In genomic region chr4:47686294-47686872, GRCh38 we compare ENCODE assay signal across 8 cellular contexts.
DNase-seq lines count a peak whose midpoint lies in the region; ATAC-seq, FAIRE-seq and TF ChIP-seq lines count a peak whose summit lies in the region.

No MANE protein-coding gene starts in this region.

- peaks cover 2 to 24% of the 10 kb centered on the region in 2 donors for H3K27me3 Mint-ChIP-seq in CD8-positive, alpha-beta memory T cell

- no peak overlapping the region for H3K9ac ChIP-seq in kidney (ENCODE audit: low read length in 2 of 2)

- no peak overlapping the region for H3K4me3 Mint-ChIP-seq in CD8-positive, alpha-beta memory T cell

- H3K27ac Mint-ChIP-seq in CD8-positive, alpha-beta memory T cell: no peak overlapping the region

- peak; percentile 7 to 41 (median 22) for TF ChIP-seq CTCF in ascending aorta (IDR thresholded peaks at IDR 0.05)
- TF ChIP-seq CTCF in kidney (IDR thresholded peaks at IDR 0.05; ENCODE audit: borderline replicate concordance, extremely low read depth, insufficient read depth): peak; percentile 76
- TF ChIP-seq CTCF in sigmoid colon (IDR thresholded peaks at IDR 0.05): peak in 1 of 4 experiments; percentile 29

- CTCF ChIA-PET in CD8-positive, alpha-beta memory T cell (lab: Charles Lee): interaction anchor here (1.2 kb wide), 1 partner anchor 150 kb away, joined by 3 read pairs; no protein-coding TSS in a partner anchor

- peak; percentile 36 to 69 (median 41) for DNase-seq in CD8-positive, alpha-beta memory T cell
- DNase-seq in HTR-8/SVneo (ENCODE audit: insufficient read length, low spot score) (peak; percentile 32), T-helper 1 cell (peak; percentile 13 to 59 (median 45)), ascending aorta (ENCODE audit: low spot score in 2 of 2) (no peak), kidney (no peak), sigmoid colon (no peak)
- peak; percentile 2 to 41 (median 18) for DNase-seq in stimulated activated CD4-positive, alpha-beta T cell treated with anti-CD3 and anti-CD28 coated beads, TNF-alpha, amount 100 ng/mL, for 1 hour (ENCODE audit: low read depth in 3 of 3, low spot score in 1 of 3)

- H3K27ac ChIP-seq in CD8-positive, alpha-beta memory T cell (ENCODE audit: low read depth, low read length): no peak overlapping the region
- H3K27ac ChIP-seq in ascending aorta (no peak overlapping the region), kidney (ENCODE audit: low read depth in 2 of 2, low read length in 2 of 2) (no peak overlapping the region), sigmoid colon (no peak overlapping the region)

- H3K9me3 ChIP-seq in CD8-positive, alpha-beta memory T cell (ENCODE audit: low read length): no peaks in the 10 kb centered on the region
- no peaks in the 10 kb centered on the region for H3K9me3 ChIP-seq in ascending aorta
- no peaks in the 10 kb centered on the region for H3K9me3 ChIP-seq in kidney (ENCODE audit: control insufficient read depth in 1 of 2, low read length in 2 of 2)
- H3K9me3 ChIP-seq in sigmoid colon: no peaks in the 10 kb centered on the region

- H3K4me1 Mint-ChIP-seq in CD8-positive, alpha-beta memory T cell: no peaks in the 10 kb centered on the region

- H3K36me3 ChIP-seq in CD8-positive, alpha-beta memory T cell (ENCODE audit: insufficient read depth, low read length): no peaks in the 10 kb centered on the region
- H3K36me3 ChIP-seq in ascending aorta (no peaks in the 10 kb centered on the region), kidney (ENCODE audit: control insufficient read depth in 1 of 2, insufficient read depth in 2 of 2, low read length in 2 of 2) (no peaks in the 10 kb centered on the region), sigmoid colon (no peaks in the 10 kb centered on the region)

- WGBS in sigmoid colon, 2 donors: 39 to 48% methylated on average over 9 of the region's 9 CpGs

- TF ChIP-seq EP300 in sigmoid colon (IDR thresholded peaks at IDR 0.05): no peak

- no peak for TF ChIP-seq POLR2A in sigmoid colon (IDR thresholded peaks at IDR 0.05)

- FAIRE-seq in HTR-8/SVneo (lab: Jason Lieb, UNC) (no peak), kidney (lab: Jason Lieb, UNC) (no peak)

- no peaks in the 10 kb centered on the region for H3K9me3 Mint-ChIP-seq in CD8-positive, alpha-beta memory T cell

- no peak overlapping the region for H3K4me3 ChIP-seq in CD8-positive, alpha-beta memory T cell (ENCODE audit: low read length)
- H3K4me3 ChIP-seq in ascending aorta (no peak overlapping the region), kidney (ENCODE audit: low read length in 2 of 2) (no peak overlapping the region), sigmoid colon (no peak overlapping the region)

- intact Hi-C loops in ascending aorta (cut with DNase I): loop anchor here (10.0 kb wide), 1 partner anchor 878 kb away; no protein-coding TSS in a partner anchor
- intact Hi-C loops in kidney (cut with DNase I): loop anchor here (10.0 kb wide), 1 partner anchor 148 kb away; the partner anchor contains the start of gene CORIN
- intact Hi-C loops in sigmoid colon (cut with DNase I): no loop called here

- H3K36me3 Mint-ChIP-seq in CD8-positive, alpha-beta memory T cell: no peaks in the 10 kb centered on the region

- peak; percentile 63 for ATAC-seq in GM19455 (IDR thresholded peaks at IDR 0.05; ENCODE audit: unreplicated experiment)

- no peaks in the 10 kb centered on the region for H3K27me3 ChIP-seq in CD8-positive, alpha-beta memory T cell (ENCODE audit: insufficient read depth, low read length, poor library complexity, severe bottlenecking)
- no peaks in the 10 kb centered on the region for H3K27me3 ChIP-seq in ascending aorta
- no peaks in the 10 kb centered on the region for H3K27me3 ChIP-seq in sigmoid colon

- H3K4me1 ChIP-seq in CD8-positive, alpha-beta memory T cell (ENCODE audit: insufficient read depth, low read length): no peaks in the 10 kb centered on the region
- no peaks in the 10 kb centered on the region for H3K4me1 ChIP-seq in ascending aorta
- no peaks in the 10 kb centered on the region for H3K4me1 ChIP-seq in kidney (ENCODE audit: control insufficient read depth in 1 of 2, insufficient read depth in 1 of 2, low read depth in 1 of 2, low read length in 2 of 2)
- H3K4me1 ChIP-seq in sigmoid colon: no peaks in the 10 kb centered on the region

- POLR2A ChIA-PET in CD8-positive, alpha-beta memory T cell (lab: Charles Lee): no interaction called here

Comparison
In these comparisons a context has a peak if more than half of its experiments do, and no peak if none do; other contexts are left out.
1. DNase-seq: peak in CD8-positive, alpha-beta memory T cell (5 of 5), HTR-8/SVneo (single experiment), T-helper 1 cell (5 of 5) and stimulated activated CD4-positive, alpha-beta T cell treated with anti-CD3 and anti-CD28 coated beads, TNF-alpha, amount 100 ng/mL, for 1 hour (3 of 3); none in ascending aorta (0 of 2), kidney (single experiment) and sigmoid colon (single experiment).